23 cellular contexts compared by ENCODE assay signal in genomic region chr12:119715268-119715620, GRCh38. TPM values are rescaled to one million over a fixed set of nuclear protein-coding genes. Genes with fewer than 3 reads are reported as not detected.
DNase-seq lines count a peak whose midpoint lies in the region; ATAC-seq and TF ChIP-seq lines count a peak whose summit lies in the region.
"Had no signal": no experiment of that assay in that cellular context is flagged by ENCODE, and none has a peak within 500 bp of the region (broad histone marks: within the 10 kb centered on the region; RNA-seq: fewer than 3 reads in every experiment).

No MANE protein-coding gene starts in this region.

- no peak overlapping the region for H2BK12ac ChIP-seq in neuronal stem cell (ENCODE audit: low read length)

- TF ChIP-seq CTCF in fibroblast of villous mesenchyme (IDR thresholded peaks at IDR 0.05; ENCODE audit: insufficient read depth, low read depth, low read length) (no peak), gastrocnemius medialis (IDR thresholded peaks at IDR 0.05 in 4 of 5, conservative IDR thresholded peaks at IDR 0.05 in 1 of 5) (no peak), spleen (IDR thresholded peaks at IDR 0.05 in 8 of 11, conservative IDR thresholded peaks at IDR 0.05 in 3 of 11) (no peak)

- H3K4me1 ChIP-seq in gastrocnemius medialis (peaks cover 31 to 36% of the 10 kb centered on the region in 2 donors), spleen (peaks cover 0 to 8% (median 0%) of the 10 kb centered on the region in 6 donors), neuronal stem cell (ENCODE audit: control insufficient read depth in 2 of 2, insufficient read depth in 1 of 2, low read depth in 1 of 2, low read length in 2 of 2) (no peaks in the 10 kb centered on the region)

- no peak overlapping the region for H2BK15ac ChIP-seq in neuronal stem cell (ENCODE audit: low read length)

- no peak overlapping the region for H3K14ac ChIP-seq in neuronal stem cell (ENCODE audit: low read length)

- peak overlapping the region; percentile 68 to 88 (median 78) for H3K27ac ChIP-seq in gastrocnemius medialis
- H3K27ac ChIP-seq in spleen = no peak overlapping the region
- H3K27ac ChIP-seq in neuronal stem cell (replicated peaks; ENCODE audit: low read length) = no peak overlapping the region

- H3K23ac ChIP-seq in neuronal stem cell (ENCODE audit: low read depth, low read length, poor library complexity) = no peak overlapping the region

- no peak for TF ChIP-seq POLR2A in gastrocnemius medialis (IDR thresholded peaks at IDR 0.05)
- no peak for TF ChIP-seq POLR2A in spleen (IDR thresholded peaks at IDR 0.05)

- H3K27me3 ChIP-seq in gastrocnemius medialis (no peaks in the 10 kb centered on the region), spleen (replicated peaks in 1 of 7) (no peaks in the 10 kb centered on the region), neuronal stem cell (ENCODE audit: control insufficient read depth in 3 of 3, insufficient read depth in 3 of 3, low read depth in 1 of 3, low read length in 3 of 3) (no peaks in the 10 kb centered on the region)

- no peak for ATAC-seq in gastrocnemius medialis
- no peak for ATAC-seq in GM19035 (IDR thresholded peaks at IDR 0.05; ENCODE audit: unreplicated experiment)
- ATAC-seq in GM19324 (IDR thresholded peaks at IDR 0.05; ENCODE audit: low FRiP score, unreplicated experiment) = no peak
- ATAC-seq: activated CD8-positive, alpha-beta T cell treated with anti-CD3 and anti-CD28 coated beads, Interleukin-2, amount 10 ng/mL, durations not matched to agents 7 days and 5 days; activated T-cell treated with anti-CD3 and anti-CD28 coated beads, Interleukin-2, amount 50 U/mL, for 72 hours; HCT116; left colon; WTC11 had no signal

- no peak overlapping the region for H3K9ac ChIP-seq in neuronal stem cell (ENCODE audit: low read depth, low read length, poor library complexity)

- H3K4me3 ChIP-seq in fibroblast of villous mesenchyme (ENCODE audit: low read depth, low read length) = no peak overlapping the region
- no peak overlapping the region for H3K4me3 ChIP-seq in gastrocnemius medialis
- H3K4me3 ChIP-seq in spleen = no peak overlapping the region
- no peak overlapping the region for H3K4me3 ChIP-seq in neuronal stem cell (ENCODE audit: low read length in 2 of 2)

- no peak overlapping the region for H3K4me2 ChIP-seq in neuronal stem cell (ENCODE audit: insufficient read depth, low read length, poor library complexity, severe bottlenecking)

- H2BK120ac ChIP-seq in neuronal stem cell (ENCODE audit: low read depth, low read length) = no peak overlapping the region

- no peak overlapping the region for H2AK5ac ChIP-seq in neuronal stem cell (ENCODE audit: low read depth, low read length)

- in situ Hi-C loops in gastrocnemius medialis (cut with MboI; ENCODE audit: low sequenced_read_pairs in 4 of 4) = no loop called here

- no peak overlapping the region for H4K91ac ChIP-seq in neuronal stem cell (ENCODE audit: low read depth, low read length, poor library complexity)

- H2BK5ac ChIP-seq in neuronal stem cell (ENCODE audit: low read length) = no peak overlapping the region

- WGBS in spleen, 5 donors = 94 to 100% (median 97%) methylated on average over 3 of the region's 3 CpGs
- no CpG with 5 or more reads among the region's 3 CpGs for WGBS in neuronal stem cell (ENCODE audit: extremely low coverage in 2 of 2, insufficient read length in 2 of 2, insufficient replicate concordance in 1 of 2), 2 donors

- H2AFZ ChIP-seq in neuronal stem cell (ENCODE audit: low read length) = no peak overlapping the region

- no peaks in the 10 kb centered on the region for H3K79me1 ChIP-seq in neuronal stem cell (ENCODE audit: low read depth, low read length)

- H3K18ac ChIP-seq in neuronal stem cell (ENCODE audit: low read length) = no peak overlapping the region

- H3K36me3 ChIP-seq in gastrocnemius medialis = no peaks in the 10 kb centered on the region
- peaks cover 0 to 89% (median 12%) of the 10 kb centered on the region in 6 donors for H3K36me3 ChIP-seq in spleen
- H3K36me3 ChIP-seq in neuronal stem cell (replicated peaks in 1 of 2; ENCODE audit: control insufficient read depth in 2 of 2, insufficient read depth in 2 of 2, low read length in 2 of 2) = peaks cover 49 to 97% of the 10 kb centered on the region in 2 donors

- DNase-seq in HT1080 (ENCODE audit: low read depth) (peak; percentile 35), amniotic epithelial cell (ENCODE audit: low read depth) (peak; percentile 80), fibroblast of villous mesenchyme (ENCODE audit: low read depth) (peak; percentile 34), gastrocnemius medialis (no peak), spleen (no peak), neuronal stem cell (ENCODE audit: low spot score) (no peak)
- DNase-seq: activated CD8-positive, alpha-beta T cell treated with anti-CD3 and anti-CD28 coated beads, Interleukin-2, amount 10 ng/mL, durations not matched to agents 7 days and 5 days; activated T-cell treated with anti-CD3 and anti-CD28 coated beads, Interleukin-2, amount 50 U/mL, for 72 hours; COR-L47; effector memory CD4-positive, alpha-beta T cell; KBM-7; left colon; NCI-H1048; NCI-H2029 treated with DMSO at 0.1 percent for 48 hours; NCI-H510A treated with DMSO at 0.1 percent for 48 hours; nucleus accumbens; SIG-M5; stimulated activated CD4-positive, alpha-beta T cell treated with anti-CD3 and anti-CD28 coated beads, Interleukin-4, amount 100 ng/mL, for 24 hours; T-helper 2 cell had no signal

- intact Hi-C loops in gastrocnemius medialis (cut with DNase I; ENCODE audit: low total_unique reads) = no loop called here
- intact Hi-C loops in spleen (cut with DNase I; ENCODE audit: low total_unique reads) = no loop called here

- H3K4ac ChIP-seq in neuronal stem cell (ENCODE audit: low read length) = no peak overlapping the region

- H4K8ac ChIP-seq in neuronal stem cell (ENCODE audit: low read depth, low read length) = no peak overlapping the region

- no peaks in the 10 kb centered on the region for H3K9me3 ChIP-seq in gastrocnemius medialis
- no peaks in the 10 kb centered on the region for H3K9me3 ChIP-seq in spleen
- H3K9me3 ChIP-seq in neuronal stem cell (replicated peaks in 1 of 2; ENCODE audit: control insufficient read depth in 2 of 2, insufficient read depth in 1 of 2, low read depth in 1 of 2, low read length in 2 of 2) = peaks cover 0 to 7% of the 10 kb centered on the region in 2 donors

RNA-seq across cellular contexts. Expression of gene PRKAB1, which starts 47.3 kb away (rescaled TPM):
- 11.6 and 13.8 TPM in 2 replicates for total RNA-seq in HT1080 (2014; rRNA removed; shearing (Covaris generic))
- polyA plus RNA-seq in HT1080 (2015; cell fraction: cytosol; rRNA removed) = 16.7 and 18.0 TPM in 2 replicates
- 41.7 and 51.8 TPM in 2 replicates for polyA plus RNA-seq in HT1080 (2015; cell fraction: nucleus; rRNA removed)
- total RNA-seq in fibroblast of villous mesenchyme = 13.2 and 16.0 TPM in 2 replicates
- 10 to 100 TPM in 3 of 4 donors, 1 to 10 TPM in 1; 7.1 to 21.0 (median 17.6) TPM for total RNA-seq in gastrocnemius medialis
- total RNA-seq in spleen = 10 to 100 TPM; 40.7 to 69.2 (median 47.4) TPM
- polyA plus RNA-seq in spleen = 10 to 100 TPM; 28.3 to 42.1 (median 39.4) TPM
- polyA plus RNA-seq in neuronal stem cell (2013, experiment 1 of 2) = 25.8 TPM
- 28.6 TPM for polyA plus RNA-seq in neuronal stem cell (2013, experiment 2 of 2)

Comparison
In these comparisons a context has a peak if more than half of its experiments do, and no peak if none do; other contexts are left out.
1. DNase-seq: peak in HT1080 (single experiment), amniotic epithelial cell (single experiment) and fibroblast of villous mesenchyme (single experiment); none in gastrocnemius medialis (0 of 2), spleen (single experiment) and neuronal stem cell (single experiment).
2. H3K27ac ChIP-seq: peak in gastrocnemius medialis (4 of 4); none in spleen (0 of 8) and neuronal stem cell (single experiment).